8 cellular contexts compared by ENCODE assay signal in genomic region chr5:93579561-93580386, GRCh38. TPM values are rescaled to one million over a fixed set of nuclear protein-coding genes. Genes with fewer than 3 reads are reported as not detected.
DNase-seq lines count a peak whose midpoint lies in the region; ATAC-seq, FAIRE-seq and TF ChIP-seq lines count a peak whose summit lies in the region.

No MANE protein-coding gene starts in this region.

- TF ChIP-seq CTCF in bronchial epithelial cell (IDR thresholded peaks at IDR 0.05; ENCODE audit: insufficient read depth, low read length, severe bottlenecking) (no peak), left lung (IDR thresholded peaks at IDR 0.05) (no peak), thoracic aorta (IDR thresholded peaks at IDR 0.05) (no peak)

- intact Hi-C loops in left lung (cut with DNase I) = loop anchor here in 1 of 2 donors (10.0 kb wide), 1 partner anchor 215 kb away; no protein-coding TSS in a partner anchor

- no peak for FAIRE-seq in bronchial epithelial cell (lab: Jason Lieb, UNC)

- H3K4me1 ChIP-seq in left lung (peaks cover 11 to 38% of the 10 kb centered on the region in 2 donors), thoracic aorta (ENCODE audit: control insufficient read depth in 1 of 2, low read depth in 2 of 2) (peaks cover 28 to 41% of the 10 kb centered on the region in 2 donors)

- no peaks in the 10 kb centered on the region for H3K36me3 ChIP-seq in bronchial epithelial cell (ENCODE audit: control insufficient read depth, insufficient read depth, low read length)
- H3K36me3 ChIP-seq in left lung = no peaks in the 10 kb centered on the region
- H3K36me3 ChIP-seq in thoracic aorta = no peaks in the 10 kb centered on the region

- DNase-seq in GM03348 (ENCODE audit: low spot score) (peak; percentile 69), NCI-H1048 (lab: John Stamatoyannopoulos, UW) (peak; percentile 24), bronchial epithelial cell (ENCODE audit: low read depth) (no peak), left lung (peak in 1 of 2 donors; percentile 79), thoracic aorta (ENCODE audit: low spot score) (no peak), NCI-H1436 (lab: John Stamatoyannopoulos, UW) (no peak)

- no peaks in the 10 kb centered on the region for H3K9me3 ChIP-seq in left lung
- no peaks in the 10 kb centered on the region for H3K9me3 ChIP-seq in thoracic aorta

- peak; percentile 21 for ATAC-seq in left lung
- ATAC-seq in thoracic aorta (ENCODE audit: insufficient number of reproducible peaks, low FRiP score, low read depth) = no peak
- no peak for ATAC-seq in GM19351 (IDR thresholded peaks at IDR 0.05; ENCODE audit: unreplicated experiment)
- ATAC-seq in GM18909 (IDR thresholded peaks at IDR 0.05; ENCODE audit: poor library complexity, unreplicated experiment) = no peak

- H3K27me3 ChIP-seq in bronchial epithelial cell (ENCODE audit: control insufficient read depth, insufficient read depth, low read length) (peaks cover 2% of the 10 kb centered on the region), left lung (peaks cover 47 to 97% of the 10 kb centered on the region in 2 donors), thoracic aorta (replicated peaks; ENCODE audit: insufficient read depth) (peaks cover 4% of the 10 kb centered on the region)

- H3K27ac ChIP-seq in left lung = peak overlapping the region; percentile 77 to 92
- H3K27ac ChIP-seq in thoracic aorta = no peak overlapping the region

- H3K4me3 ChIP-seq in bronchial epithelial cell (ENCODE audit: low read depth, low read length) (peak overlapping the region; percentile 42), left lung (peak overlapping the region; percentile 45 to 50), thoracic aorta (peak overlapping the region; percentile 81)

RNA-seq across cellular contexts. Expression of gene NR2F1-AS1, which starts 1.2 kb away (rescaled TPM):
- total RNA-seq in bronchial epithelial cell = 0.26 and 1.1 TPM in 2 replicates
- total RNA-seq in left lung = 10 to 100 TPM; 10.5 to 18.3 TPM
- 1 to 10 TPM in 1 of 2 donors, under 1 TPM in 1; 0.54 to 8.7 TPM for total RNA-seq in thoracic aorta

RNA-seq across cellular contexts. Expression of gene NR2F1, which starts 3.2 kb away (rescaled TPM):
- total RNA-seq in bronchial epithelial cell (1.6 TPM in 1 of 2 replicates, not detected in the other), left lung (10 to 100 TPM; 50.7 to 69.1 TPM), thoracic aorta (1 to 10 TPM; 1.1 to 3.4 TPM)

Comparison
In these comparisons a context has a peak if more than half of its experiments do, and no peak if none do; other contexts are left out.
1. DNase-seq: peak in GM03348 (single experiment) and NCI-H1048 (single experiment); none in bronchial epithelial cell (single experiment), thoracic aorta (single experiment) and NCI-H1436 (single experiment).
2. H3K27ac ChIP-seq: peak in left lung (2 of 2); none in thoracic aorta (0 of 2).
3. RNA of gene NR2F1, which starts 3.2 kb away (total RNA-seq): 50.7 to 69.1 TPM in left lung; 1.1 to 3.4 TPM in thoracic aorta and 1.6 TPM in bronchial epithelial cell; every median in the first group is over 10 times any median in the second.
4. Peak in every context shown above with its lines, with median percentiles within 50 percentile points of each other: H3K4me3 ChIP-seq.